15 cellular contexts compared by ENCODE assay signal in genomic region chr4:75101906-75102888, GRCh38.
A peak's percentile ranks its signal among the peaks of the same experiment; 100 is the strongest.
DNase-seq lines count a peak whose midpoint lies in the region; ATAC-seq and TF ChIP-seq lines count a peak whose summit lies in the region.
"Had no signal": no experiment of that assay in that cellular context is flagged by ENCODE, and none has a peak within 500 bp of the region (broad histone marks: within the 10 kb centered on the region; RNA-seq: fewer than 3 reads in every experiment).

No MANE protein-coding gene starts in this region.

- no peaks in the 10 kb centered on the region for H3K27me3 Mint-ChIP-seq in activated T-cell treated with anti-CD3 and anti-CD28 coated beads, Interleukin-2, amount 50 U/mL, for 24 hours

- no peaks in the 10 kb centered on the region for H3K4me1 Mint-ChIP-seq in activated T-cell treated with anti-CD3 and anti-CD28 coated beads, Interleukin-2, amount 50 U/mL, for 24 hours (ENCODE audit: low read depth)

- H3K27ac Mint-ChIP-seq in activated T-cell treated with anti-CD3 and anti-CD28 coated beads, Interleukin-2, amount 50 U/mL, for 24 hours, result no peak overlapping the region
- H3K27ac Mint-ChIP-seq: H9 had no signal

- H3K4me3 Mint-ChIP-seq in activated T-cell treated with anti-CD3 and anti-CD28 coated beads, Interleukin-2, amount 50 U/mL, for 24 hours, result no peak overlapping the region
- H3K4me3 Mint-ChIP-seq: H9 had no signal

- no peaks in the 10 kb centered on the region for H3K36me3 ChIP-seq in GM06990 (ENCODE audit: control insufficient read depth, insufficient read depth, low read length)

- H3K4me3 ChIP-seq in GM06990 (replicated peaks; ENCODE audit: low read depth, low read length), result no peak overlapping the region

- ATAC-seq in GM19372 (IDR thresholded peaks at IDR 0.05; ENCODE audit: low read depth, unreplicated experiment) (peak; percentile 42), HG02763 (IDR thresholded peaks at IDR 0.05; ENCODE audit: unreplicated experiment) (peak; percentile 42), HG03558 (IDR thresholded peaks at IDR 0.05; ENCODE audit: extremely low read depth, unreplicated experiment) (peak; percentile 28), sciatic nerve (no peak), HG03045 (IDR thresholded peaks at IDR 0.05; ENCODE audit: unreplicated experiment) (no peak)
- ATAC-seq: left lobe of liver had no signal

- no peak for TF ChIP-seq CTCF in GM06990 (IDR thresholded peaks at IDR 0.05; ENCODE audit: insufficient read depth, low read length, poor library complexity, severe bottlenecking)

- intact Hi-C loops in sciatic nerve (cut with DNase I), result no loop called here

- H3K9me3 Mint-ChIP-seq in activated T-cell treated with anti-CD3 and anti-CD28 coated beads, Interleukin-2, amount 50 U/mL, for 24 hours, result peaks cover 18% of the 10 kb centered on the region

- no peaks in the 10 kb centered on the region for H3K36me3 Mint-ChIP-seq in activated T-cell treated with anti-CD3 and anti-CD28 coated beads, Interleukin-2, amount 50 U/mL, for 24 hours (ENCODE audit: low read depth)

- no peaks in the 10 kb centered on the region for H3K27me3 ChIP-seq in GM06990 (replicated peaks; ENCODE audit: control insufficient read depth, insufficient read depth, low read length)

- DNase-seq in GM06990 (ENCODE audit: extremely low read depth, insufficient read length) (peak; percentile 59), GF-D8 (lab: John Stamatoyannopoulos, UW) (no peak), sciatic nerve (ENCODE audit: low spot score) (no peak)
- no peak for DNase-seq in activated T-cell treated with anti-CD3 and anti-CD28 coated beads, Interleukin-2, amount 50 U/mL, for 24 hours
- DNase-seq: Calu3; H9; NK-92 treated with Interleukin-12 subunit alpha and Interleukin-12 subunit beta, amount 100 ng/mL, for 24 hours; SK-N-SH; small intestine; trophoblast cell had no signal

Comparison
In these comparisons a context has a peak if more than half of its experiments do, and no peak if none do; other contexts are left out.
1. ATAC-seq: peak in GM19372 (single experiment), HG02763 (single experiment) and HG03558 (single experiment); none in sciatic nerve (single experiment) and HG03045 (single experiment).